In the genomic region with DNA sequence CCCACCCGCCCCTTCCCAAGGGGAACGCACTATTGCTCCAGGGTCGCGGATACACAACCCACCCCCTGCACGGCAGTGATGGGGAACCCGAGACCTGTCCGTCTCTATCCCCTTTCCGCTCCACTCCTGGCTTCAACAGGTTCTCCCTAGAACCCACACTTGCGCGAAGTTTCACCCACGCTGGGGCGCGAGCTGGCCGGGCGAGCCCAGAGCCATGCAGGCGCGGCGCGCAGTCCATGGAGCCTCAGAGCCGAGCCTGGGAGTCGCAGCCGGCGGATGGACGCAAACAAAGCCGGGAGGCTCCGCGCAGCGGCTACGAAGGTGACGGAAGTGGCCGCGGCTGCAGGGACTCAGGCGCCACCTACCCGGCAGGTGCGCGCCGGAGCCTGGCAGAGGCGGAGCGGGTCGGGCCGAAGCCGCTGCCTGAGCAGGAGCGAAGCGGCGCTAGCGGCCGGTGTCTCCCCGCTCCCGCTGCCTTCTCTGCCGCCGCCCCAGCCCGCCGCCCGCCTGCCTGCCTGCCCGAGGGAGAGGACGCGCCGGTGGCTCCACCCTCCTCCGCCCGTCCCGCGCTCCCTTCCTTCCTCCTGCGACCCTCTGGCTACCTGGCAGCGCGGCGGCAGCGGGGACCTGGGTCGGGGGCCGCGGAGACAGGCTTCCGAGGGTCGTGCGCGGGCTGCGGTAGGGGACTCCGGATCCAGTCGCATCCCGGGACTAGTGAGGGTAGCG, we compare ENCODE assay signal across 8 cellular contexts. TPM values are rescaled to one million over a fixed set of nuclear protein-coding genes. Genes with fewer than 3 reads are reported as not detected.
DNase-seq lines count a peak whose midpoint lies in the region; ATAC-seq lines count a peak whose summit lies in the region.

No MANE protein-coding gene starts in this region.

- H3K36me3 ChIP-seq in HUES64 (ENCODE audit: insufficient read depth, low read length) (peaks cover 25% of the 10 kb centered on the region), urinary bladder (ENCODE audit: insufficient read depth) (no peaks in the 10 kb centered on the region)

- under 1% methylated on average over 79 of the region's 79 CpGs for WGBS in HUES64
- 1% methylated on average over 79 of the region's 79 CpGs for WGBS in urinary bladder

- peak overlapping the region; percentile 77 for H3K9ac ChIP-seq in HUES64 (ENCODE audit: low read depth, low read length)

- H3K9me3 ChIP-seq in HUES64 (ENCODE audit: insufficient read depth, low read depth, low read length), result no peaks in the 10 kb centered on the region

- ATAC-seq in GM18867 (IDR thresholded peaks at IDR 0.05; ENCODE audit: unreplicated experiment) (no peak), HG02798 (IDR thresholded peaks at IDR 0.05; ENCODE audit: poor library complexity, unreplicated experiment) (no peak), GM21723 (IDR thresholded peaks at IDR 0.05; ENCODE audit: unreplicated experiment) (no peak)

- DNase-seq in 8988T, result peak; percentile 58
- DNase-seq in activated effector memory CD4-positive, alpha-beta T cell treated with Interleukin-2 at 50 U/mL for 16 hours, result peak; percentile 9
- peak; percentile 81 for DNase-seq in left kidney (ENCODE audit: low read depth, low spot score)

- H3K27ac ChIP-seq in HUES64 (ENCODE audit: low read depth, low read length) (peak overlapping the region; percentile 98; the same call in 1 of the 2 replicates), urinary bladder (ENCODE audit: low read depth) (no peak overlapping the region)

- H3K4me3 ChIP-seq in HUES64 (ENCODE audit: low read length), result peak overlapping the region; percentile 75
- peak overlapping the region; percentile 9 for H3K4me3 ChIP-seq in urinary bladder (ENCODE audit: low read depth, low read length)

- H3K4me1 ChIP-seq in HUES64 (ENCODE audit: insufficient read depth, low read length) (peaks cover 37% of the 10 kb centered on the region), urinary bladder (ENCODE audit: insufficient read depth) (peaks cover 1% of the 10 kb centered on the region)

- H3K27me3 ChIP-seq in HUES64 (ENCODE audit: insufficient read depth, low read length), result peaks cover 56% of the 10 kb centered on the region

RNA-seq across cellular contexts. Expression of a gene that starts 14.0 kb away (rescaled TPM):
- 0.35 TPM for polyA plus RNA-seq in HUES64 (2013, experiment 1 of 2)
- 0.38 TPM for polyA plus RNA-seq in HUES64 (2013, experiment 2 of 2)
- total RNA-seq in urinary bladder, result not detected
- polyA plus RNA-seq in urinary bladder, result not detected

RNA-seq across cellular contexts. Expression of a gene that starts 35.3 kb away (rescaled TPM):
- not detected for polyA plus RNA-seq in HUES64 (2013, experiment 1 of 2)
- not detected for polyA plus RNA-seq in HUES64 (2013, experiment 2 of 2)
- total RNA-seq in urinary bladder, result not detected
- not detected for polyA plus RNA-seq in urinary bladder

RNA-seq across cellular contexts. Expression of a gene that starts 42.1 kb away (rescaled TPM):
- not detected for polyA plus RNA-seq in HUES64 (2013, experiment 1 of 2)
- 0.13 TPM for polyA plus RNA-seq in HUES64 (2013, experiment 2 of 2)
- not detected for total RNA-seq in urinary bladder
- polyA plus RNA-seq in urinary bladder, result not detected

Comparison
In these comparisons a context has a peak if more than half of its experiments do, and no peak if none do; other contexts are left out.
1. DNase-seq: peak in every context shown above with its lines; median percentile 81 in left kidney; 58 in 8988T; 9 in activated effector memory CD4-positive, alpha-beta T cell treated with Interleukin-2 at 50 U/mL for 16 hours.